ENCODE assay signal across 1 cellular context in genomic region chr5:40834849-40835787, GRCh38.
A peak's percentile ranks its signal among the peaks of the same experiment; 100 is the strongest.
TF ChIP-seq lines count a peak whose summit lies in the region.

RPL37 (minus strand) TSS chr5:40835222; CDS start chr5:40835185, 37 bp downstream.

TF ChIP-seq in GM12878, 131 proteins besides CTCF, POLR2A, EP300 and RAD21 (continued from another document):
- no peak for TF ChIP-seq ZNF622 (IDR thresholded peaks at IDR 0.05)
- TF ChIP-seq CBFB (IDR thresholded peaks at IDR 0.05; ENCODE audit: low read depth): peak; percentile 98
- no peak for TF ChIP-seq FOS (IDR thresholded peaks at IDR 0.05; ENCODE audit: borderline replicate concordance, extremely low read depth, insufficient read length)
- TF ChIP-seq ZBED1 (IDR thresholded peaks at IDR 0.05; ENCODE audit: borderline replicate concordance): peak; percentile 76; the same call in 1 of the 2 replicates
